ENCODE assay signal across 16 cellular contexts in the genomic region with DNA sequence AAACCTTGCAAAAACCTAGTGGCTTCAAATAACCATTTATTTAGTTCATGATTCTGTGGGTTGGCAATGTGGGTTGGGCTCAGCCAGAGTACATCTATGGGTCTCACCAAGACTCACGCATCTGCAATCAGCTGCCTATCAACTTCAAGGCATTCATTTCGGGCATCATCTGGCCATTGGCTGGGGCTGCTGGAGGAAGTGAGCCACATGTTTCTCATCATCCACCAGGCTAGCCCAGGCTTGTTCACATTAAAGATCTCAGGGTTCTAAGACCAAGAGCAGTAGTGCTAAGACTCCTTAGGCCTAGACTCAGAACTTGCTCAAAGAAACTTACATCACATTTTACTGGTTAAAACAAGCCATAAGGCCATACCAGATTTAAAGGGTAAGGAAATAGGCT.
A peak's percentile ranks its signal among the peaks of the same experiment; 100 is the strongest.
DNase-seq lines count a peak whose midpoint lies in the region; ATAC-seq, FAIRE-seq and TF ChIP-seq lines count a peak whose summit lies in the region.
"Had no signal": no experiment of that assay in that cellular context is flagged by ENCODE, and none has a peak within 500 bp of the region (broad histone marks: within the 10 kb centered on the region; RNA-seq: fewer than 3 reads in every experiment).

No MANE protein-coding gene starts in this region.

- POLR2A ChIA-PET in RWPE1 (lab: Yijun Ruan, JAX; ENCODE audit: low non-redundant PET), result no interaction called here

- no peak overlapping the region for H3K4me3 ChIP-seq in HFF-Myc (replicated peaks; ENCODE audit: low read depth, low read length)
- H3K4me3 ChIP-seq in bronchial epithelial cell (ENCODE audit: low read depth, low read length), result no peak overlapping the region
- no peak overlapping the region for H3K4me3 ChIP-seq in fibroblast of mammary gland (ENCODE audit: control insufficient read depth, low read depth, low read length)
- H3K4me3 ChIP-seq in SJCRH30, result no peak overlapping the region
- H3K4me3 ChIP-seq: BLaER1 treated with 17β-estradiol and CSF1 and Interleukin-3, amounts not matched to agents 10 nM and 100 nM; GM23248 had no signal

- H3K27ac ChIP-seq in RWPE1 (no peak overlapping the region), SJCRH30 (no peak overlapping the region)
- H3K27ac ChIP-seq: BLaER1 treated with 17β-estradiol and CSF1 and Interleukin-3, amounts not matched to agents 10 nM and 100 nM; GM23248 had no signal

- peak; percentile 16 for DNase-seq in HFF-Myc (ENCODE audit: extremely low read depth, low read depth)
- peak; percentile 4 for DNase-seq in RWPE1 (ENCODE audit: low spot score)
- peak; percentile 95 for DNase-seq in bronchial epithelial cell (ENCODE audit: low read depth)
- peak; percentile 20 for DNase-seq in fibroblast of mammary gland (ENCODE audit: low read depth)
- no peak for DNase-seq in NCI-H146 treated with DMSO at 0.1 percent for 48 hours (lab: John Stamatoyannopoulos, UW; ENCODE audit: unreplicated experiment)
- no peak for DNase-seq in SJCRH30
- no peak for DNase-seq in activated CD8-positive, alpha-beta memory T cell treated with anti-CD3 and anti-CD28 coated beads, Interleukin-2, amount 50 U/mL, for 48 hours
- DNase-seq: ACHN; CD4-positive, alpha-beta T cell; DMS79 treated with DMSO at 0.1 percent for 48 hours; EL; GM23248; H9 had no signal

- H3K27me3 ChIP-seq in bronchial epithelial cell (ENCODE audit: control insufficient read depth, insufficient read depth, low read length), result no peaks in the 10 kb centered on the region
- H3K27me3 ChIP-seq in SJCRH30, result no peaks in the 10 kb centered on the region
- H3K27me3 ChIP-seq: BLaER1 treated with 17β-estradiol and CSF1 and Interleukin-3, amounts not matched to agents 10 nM and 100 nM had no signal

- H3K36me3 ChIP-seq in bronchial epithelial cell (ENCODE audit: control insufficient read depth, insufficient read depth, low read length) (no peaks in the 10 kb centered on the region), SJCRH30 (no peaks in the 10 kb centered on the region)
- H3K36me3 ChIP-seq: BLaER1 treated with 17β-estradiol and CSF1 and Interleukin-3, amounts not matched to agents 10 nM and 100 nM had no signal

- TF ChIP-seq CTCF in HFF-Myc (IDR thresholded peaks at IDR 0.05; ENCODE audit: low read depth, low read length, missing control alignments) (no peak), RWPE1 (conservative IDR thresholded peaks at IDR 0.05; ENCODE audit: low read depth) (no peak), bronchial epithelial cell (IDR thresholded peaks at IDR 0.05; ENCODE audit: insufficient read depth, low read length, severe bottlenecking) (no peak), fibroblast of mammary gland (conservative IDR thresholded peaks at IDR 0.05; ENCODE audit: control insufficient read depth, insufficient read depth, low read depth, low read length) (no peak)

- CTCF ChIA-PET in RWPE1 (lab: Yijun Ruan, JAX), result no interaction called here

- FAIRE-seq in bronchial epithelial cell (lab: Jason Lieb, UNC), result no peak
- FAIRE-seq: G401.6 had no signal

- no peaks in the 10 kb centered on the region for H3K9me3 ChIP-seq in SJCRH30 (replicated peaks)
- H3K9me3 ChIP-seq: BLaER1 treated with 17β-estradiol and CSF1 and Interleukin-3, amounts not matched to agents 10 nM and 100 nM had no signal

- ATAC-seq in GM18519 (IDR thresholded peaks at IDR 0.05; ENCODE audit: low FRiP score, unreplicated experiment), result no peak

- H3K4me1 ChIP-seq in SJCRH30, result no peaks in the 10 kb centered on the region
- H3K4me1 ChIP-seq: BLaER1 treated with 17β-estradiol and CSF1 and Interleukin-3, amounts not matched to agents 10 nM and 100 nM had no signal

Comparison
In these comparisons a context has a peak if more than half of its experiments do, and no peak if none do; other contexts are left out.
1. DNase-seq: peak in HFF-Myc (single experiment), RWPE1 (single experiment), bronchial epithelial cell (single experiment) and fibroblast of mammary gland (single experiment); none in NCI-H146 treated with DMSO at 0.1 percent for 48 hours (single experiment), SJCRH30 (0 of 2) and activated CD8-positive, alpha-beta memory T cell treated with anti-CD3 and anti-CD28 coated beads, Interleukin-2, amount 50 U/mL, for 48 hours (single experiment).